Comparison of ENCODE assay signal across 17 cellular contexts in genomic region chr4:87426865-87427517, GRCh38.
"Had no signal": no experiment of that assay in that cellular context is flagged by ENCODE, and none has a peak within 500 bp of the region (broad histone marks: within the 10 kb centered on the region; RNA-seq: fewer than 3 reads in every experiment).

No MANE protein-coding gene starts in this region.

- ATAC-seq: natural killer cell, sciatic nerve had no signal

- H3K27ac Mint-ChIP-seq: natural killer cell had no signal

- H3K36me3 ChIP-seq: prostate gland, stomach, thoracic aorta, transverse colon had no signal

- H3K27me3 ChIP-seq: dorsolateral prefrontal cortex, stomach, transverse colon had no signal

- H3K9me3 Mint-ChIP-seq: natural killer cell had no signal

- H2AFZ ChIP-seq: parathyroid adenoma had no signal

- H3K9ac ChIP-seq: parathyroid adenoma had no signal

- H3K4me3 Mint-ChIP-seq: natural killer cell had no signal

- H3K4me3 ChIP-seq: coronary artery, dorsolateral prefrontal cortex, prostate gland, stomach, thoracic aorta, transverse colon had no signal

- DNase-seq: dorsolateral prefrontal cortex; effector CD8-positive, alpha-beta T cell; head of caudate nucleus; hippocampal formation; kidney glomerular epithelial cell; natural killer cell; occipital lobe; stimulated activated CD4-positive, alpha-beta T cell treated with anti-CD3 and anti-CD28 coated beads, Interleukin-2, amount 100 ng/mL, for 24 hours; stimulated activated naive CD4-positive, alpha-beta T cell; stomach; substantia nigra; transverse colon had no signal

- H3K4me1 ChIP-seq: parathyroid adenoma had no signal

- H3K9me3 ChIP-seq: prostate gland, stomach, thoracic aorta, transverse colon had no signal

- H3K36me3 Mint-ChIP-seq: natural killer cell had no signal

- H3K27ac ChIP-seq: coronary artery, dorsolateral prefrontal cortex, parathyroid adenoma, stomach, thoracic aorta, transverse colon had no signal
